Comparison of ENCODE assay signal across 1 cellular context in the genomic region with DNA sequence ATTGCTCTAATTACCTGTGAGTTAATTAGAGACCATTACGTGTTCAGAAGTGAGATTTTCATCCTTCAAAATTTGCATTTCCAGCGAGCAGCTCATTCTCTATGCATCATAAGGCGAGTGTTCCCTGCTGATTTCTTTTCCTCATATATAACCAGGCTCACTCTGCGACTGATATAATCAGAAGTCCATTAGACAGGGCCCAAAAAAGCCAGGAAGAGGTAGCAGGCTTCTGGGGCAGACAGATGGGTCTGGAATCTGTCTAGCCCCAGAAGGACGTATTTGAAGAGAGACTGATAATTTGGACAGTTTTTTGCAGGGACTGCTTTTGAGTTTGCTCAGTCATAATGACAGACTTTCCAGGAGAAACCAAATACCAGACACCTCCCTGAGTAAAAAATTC.
TF ChIP-seq lines count a peak whose summit lies in the region.

No MANE protein-coding gene starts in this region.

TF ChIP-seq in SK-N-SH, 30 proteins besides CTCF, POLR2A, EP300 and RAD21 (continued from another document):
- TF ChIP-seq CHD2 (IDR thresholded peaks at IDR 0.05; ENCODE audit: low read length, partially characterized antibody) = peak; percentile 67
- TF ChIP-seq, protein P1, sequence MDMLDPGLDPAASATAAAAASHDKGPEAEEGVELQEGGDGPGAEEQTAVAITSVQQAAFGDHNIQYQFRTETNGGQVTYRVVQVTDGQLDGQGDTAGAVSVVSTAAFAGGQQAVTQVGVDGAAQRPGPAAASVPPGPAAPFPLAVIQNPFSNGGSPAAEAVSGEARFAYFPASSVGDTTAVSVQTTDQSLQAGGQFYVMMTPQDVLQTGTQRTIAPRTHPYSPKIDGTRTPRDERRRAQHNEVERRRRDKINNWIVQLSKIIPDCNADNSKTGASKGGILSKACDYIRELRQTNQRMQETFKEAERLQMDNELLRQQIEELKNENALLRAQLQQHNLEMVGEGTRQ (IDR thresholded peaks at IDR 0.05; ENCODE audit: borderline replicate concordance, low read depth, low read length) = no peak
